Comparison of ENCODE assay signal across 27 cellular contexts in genomic region chr18:30967701-30968100, GRCh38.
"Had no signal": no experiment of that assay in that cellular context is flagged by ENCODE, and none has a peak within 500 bp of the region (broad histone marks: within the 10 kb centered on the region; RNA-seq: fewer than 3 reads in every experiment).

No MANE protein-coding gene starts in this region.

- FAIRE-seq: TTC549 had no signal

- H3K27ac ChIP-seq: Peyer's patch, RWPE1, SJSA1 had no signal

- H3K9me3 ChIP-seq: MG63, Peyer's patch, SJSA1 had no signal

- DNase-seq: activated CD4-positive, alpha-beta memory T cell treated with anti-CD3 and anti-CD28 coated beads for 36 hours; activated CD4-positive, alpha-beta T cell treated with anti-CD3 and anti-CD28 coated beads, Interleukin-2, amount 10 ng/mL, durations not matched to agents 7 days and 5 days; activated CD4-positive, CD25-positive, alpha-beta regulatory T cell; activated CD8-positive, alpha-beta memory T cell treated with anti-CD3 and anti-CD28 coated beads for 24 hours; activated gamma-delta T cell; activated naive CD4-positive, alpha-beta T cell treated with anti-CD3 and anti-CD28 coated beads for 36 hours; activated T-cell treated with anti-CD3 and anti-CD28 coated beads for 4 hours; activated T-cell treated with anti-CD3 and anti-CD28 coated beads, Interleukin-2, amount 50 U/mL, for 48 hours; amygdala; caudate nucleus; MG63; MV-4-11; NCI-H1105; NCI-H1436; NCI-H1694 treated with DMSO at 0.1 percent for 48 hours; NCI-H2081; NCI-H526 treated with DMSO at 0.1 percent for 48 hours; NCI-H82; Peyer's patch; SHP77; SW 1271; T-helper 9 cell had no signal

- ATAC-seq: activated T-helper 17 cell treated with anti-CD3 and anti-CD28 coated beads, Interleukin-2, amount 50 U/mL, for 72 hours; SK-N-SH treated with all-trans-retinoic acid at 6 μM for 48 hours had no signal

- H3K36me3 ChIP-seq: MG63, Peyer's patch, SJSA1 had no signal

- H3K4me1 ChIP-seq: Peyer's patch, SJSA1 had no signal

- H3K4me3 ChIP-seq: MG63, Peyer's patch, SJSA1 had no signal

- H3K27me3 ChIP-seq: MG63, Peyer's patch, SJSA1 had no signal
